Comparison of ENCODE assay signal across 29 cellular contexts in the genomic region with DNA sequence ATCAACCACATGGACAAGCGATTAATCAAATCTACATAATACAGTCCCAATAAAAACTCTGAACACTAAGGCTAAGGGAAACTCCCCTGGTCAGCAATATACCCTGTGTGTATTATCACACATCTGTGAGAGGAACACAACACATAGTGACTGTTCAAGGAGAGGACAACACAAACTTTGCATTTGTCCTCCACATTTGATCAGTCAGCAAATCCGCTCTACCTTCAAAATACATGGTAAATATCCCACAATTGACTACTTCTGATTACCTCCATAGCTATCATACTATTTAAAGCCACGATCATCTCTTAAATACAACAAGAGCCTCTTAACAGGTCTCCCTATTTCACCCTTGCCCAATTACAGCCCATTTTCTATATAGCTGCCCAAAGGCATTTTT.
"Had no signal": no experiment of that assay in that cellular context is flagged by ENCODE, and none has a peak within 500 bp of the region (broad histone marks: within the 10 kb centered on the region; RNA-seq: fewer than 3 reads in every experiment).

No MANE protein-coding gene starts in this region.

- H3K36me3 ChIP-seq: neutrophil, ovary, right atrium auricular region, uterus had no signal

- H3K9me3 Mint-ChIP-seq: immature natural killer cell; natural killer cell; nephron progenitor cell; stimulated activated effector memory CD8-positive, alpha-beta T cell treated with anti-CD3 and anti-CD28 coated beads, Interleukin-12 subunit alpha, Interleukin-12 subunit beta, amount 100 ng/mL, for 72 hours; stimulated activated naive CD8-positive, alpha-beta T cell treated with anti-CD3 and anti-CD28 coated beads, Interleukin-15, amount 100 ng/mL, for 72 hours had no signal

- H3K4me3 Mint-ChIP-seq: immature natural killer cell; mesothelial cell of epicardium; natural killer cell; nephron progenitor cell; neural progenitor cell; stimulated activated effector memory CD8-positive, alpha-beta T cell treated with anti-CD3 and anti-CD28 coated beads, Interleukin-12 subunit alpha, Interleukin-12 subunit beta, amount 100 ng/mL, for 72 hours; stimulated activated naive CD8-positive, alpha-beta T cell treated with anti-CD3 and anti-CD28 coated beads, Interleukin-15, amount 100 ng/mL, for 72 hours; type B pancreatic cell had no signal

- H3K4me1 ChIP-seq: left lung, lower lobe of right lung, neural progenitor cell, uterus had no signal

- H3K4me2 ChIP-seq: neural progenitor cell had no signal

- H3K27me3 ChIP-seq: left lung, neural progenitor cell, neutrophil, ovary, right atrium auricular region, spleen, tibial nerve, uterus had no signal

- FAIRE-seq: islet of Langerhans, kidney had no signal

- H3K9ac ChIP-seq: neural progenitor cell had no signal

- ATAC-seq: left colon; left lung; lower lobe of right lung; natural killer cell; sciatic nerve; stimulated activated effector memory CD8-positive, alpha-beta T cell treated with anti-CD3 and anti-CD28 coated beads, Interleukin-12 subunit alpha, Interleukin-12 subunit beta, amount 100 ng/mL, for 72 hours; stimulated activated naive CD8-positive, alpha-beta T cell treated with anti-CD3 and anti-CD28 coated beads, Interleukin-15, amount 100 ng/mL, for 72 hours had no signal

- H3K9me3 ChIP-seq: left lung, lower lobe of right lung, neutrophil, ovary, right atrium auricular region, spleen, tibial nerve, uterus had no signal

- H3K4me3 ChIP-seq: left lung, lower lobe of right lung, neural progenitor cell, ovary, right atrium auricular region, skin epidermis, spleen, tibial nerve, uterus had no signal

- DNase-seq: hypothalamus; immature natural killer cell; kidney; left colon; left lung; lower lobe of right lung; mammary epithelial cell; mesendoderm; naive B cell; natural killer cell; nephron progenitor cell; ovary; spleen; stimulated activated CD4-positive, alpha-beta T cell treated with anti-CD3 and anti-CD28 coated beads, Interleukin-4, amount 100 ng/mL, for 24 hours; stimulated activated naive CD4-positive, alpha-beta T cell treated with Interleukin-2 at 50 U/mL for 16 hours; stimulated activated naive CD8-positive, alpha-beta T cell treated with anti-CD3 and anti-CD28 coated beads, Interleukin-15, amount 100 ng/mL, for 72 hours; substantia nigra; uterus had no signal

- H3K27ac ChIP-seq: left lung, lower lobe of right lung, neural progenitor cell, neutrophil, ovary, right atrium auricular region, skin epidermis, spleen, tibial nerve, uterus had no signal

- H3K27me3 Mint-ChIP-seq: naive B cell; progenitor cell of endocrine pancreas; stimulated activated naive CD8-positive, alpha-beta T cell treated with anti-CD3 and anti-CD28 coated beads, Interleukin-15, amount 100 ng/mL, for 72 hours; type B pancreatic cell had no signal

- H3K27ac Mint-ChIP-seq: mesothelial cell of epicardium; natural killer cell; nephron progenitor cell; neural progenitor cell; progenitor cell of endocrine pancreas; stimulated activated effector memory CD8-positive, alpha-beta T cell treated with anti-CD3 and anti-CD28 coated beads, Interleukin-12 subunit alpha, Interleukin-12 subunit beta, amount 100 ng/mL, for 72 hours; type B pancreatic cell had no signal

- H2AFZ ChIP-seq: neural progenitor cell had no signal

- H3K4me1 Mint-ChIP-seq: mesothelial cell of epicardium; nephron progenitor cell; neural progenitor cell; stimulated activated naive CD8-positive, alpha-beta T cell treated with anti-CD3 and anti-CD28 coated beads, Interleukin-15, amount 100 ng/mL, for 72 hours had no signal
